ENCODE assay signal across 8 cellular contexts in the genomic region with DNA sequence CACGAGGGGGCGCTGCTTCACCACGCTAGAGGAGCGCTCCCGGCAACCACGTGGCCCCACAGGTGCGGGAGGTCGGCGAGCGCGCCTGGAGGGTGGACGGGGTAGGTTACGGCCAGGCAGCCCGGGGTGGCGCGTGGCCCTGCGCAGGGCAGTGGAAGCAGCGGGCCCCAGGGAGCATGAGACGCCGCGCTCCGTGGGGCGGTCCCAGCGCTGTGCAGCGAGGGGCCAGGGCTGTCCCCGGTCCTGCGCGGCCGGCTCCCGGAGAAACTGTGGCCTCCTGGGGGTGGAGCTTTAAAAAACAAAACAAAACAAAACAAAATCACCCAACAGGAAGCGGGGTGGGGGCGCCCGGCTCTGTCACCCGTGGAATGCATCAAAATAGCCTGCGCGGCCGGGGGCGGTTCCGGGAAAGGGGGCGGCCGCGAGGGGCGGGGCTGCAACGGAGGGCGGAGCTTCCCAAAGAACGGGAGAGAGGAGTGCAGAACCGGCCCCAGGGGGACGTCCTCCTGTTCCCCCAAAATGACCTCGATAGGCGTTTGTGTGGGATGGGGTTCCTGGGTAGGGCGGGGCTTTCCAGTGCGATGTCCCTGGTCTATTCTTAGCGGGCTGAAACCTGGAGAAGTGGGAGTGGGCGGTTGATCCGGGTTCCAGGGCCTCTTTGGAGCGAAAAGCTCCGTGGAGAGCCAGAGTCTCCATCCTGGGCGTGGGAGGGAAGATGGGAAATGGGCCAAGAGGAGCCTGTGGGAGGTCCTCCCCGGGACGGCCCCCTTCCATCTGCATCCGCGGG. TPM values are rescaled to one million over a fixed set of nuclear protein-coding genes. Genes with fewer than 3 reads are reported as not detected.
DNase-seq lines count a peak whose midpoint lies in the region; FAIRE-seq and TF ChIP-seq lines count a peak whose summit lies in the region.

No MANE protein-coding gene starts in this region.

- peak overlapping the region; percentile 72 for H3K9ac ChIP-seq in GM23248

- H3K36me3 ChIP-seq in GM23248 (ENCODE audit: low read depth) = no peaks in the 10 kb centered on the region
- peaks cover 11% of the 10 kb centered on the region for H3K36me3 ChIP-seq in neutrophil

- peak overlapping the region; percentile 81 for H2AFZ ChIP-seq in GM23248

- H3K27me3 ChIP-seq in GM23248 (replicated peaks; ENCODE audit: insufficient read depth) = no peaks in the 10 kb centered on the region
- H3K27me3 ChIP-seq in neutrophil = peaks cover 29% of the 10 kb centered on the region

- H3K4me1 ChIP-seq in GM23248 (ENCODE audit: insufficient read depth) = peaks cover 17% of the 10 kb centered on the region
- peaks cover 9 to 12% of the 10 kb centered on the region in 2 experiments for H3K4me1 ChIP-seq in neutrophil (ENCODE audit: control insufficient read depth in 1 of 2, insufficient read depth in 1 of 2, low read depth in 1 of 2, low read length in 1 of 2)

- no peaks in the 10 kb centered on the region for H3K9me3 ChIP-seq in GM23248 (ENCODE audit: low read depth)
- H3K9me3 ChIP-seq in neutrophil = no peaks in the 10 kb centered on the region

- no peaks in the 10 kb centered on the region for H3K9me2 ChIP-seq in GM23248 (ENCODE audit: insufficient read depth)

- in situ Hi-C loops in GM23248 (cut with MboI) = loop anchor here (25.0 kb wide), 1 partner anchor 474 kb away; no protein-coding TSS in a partner anchor

- H3K4me2 ChIP-seq in GM23248 (ENCODE audit: unreplicated experiment) = peak overlapping the region; percentile 81

- H3F3A ChIP-seq in GM23248 (ENCODE audit: insufficient read depth) = peaks cover 38% of the 10 kb centered on the region

- no peak for FAIRE-seq in frontal cortex (lab: Jason Lieb, UNC)

- H3K79me2 ChIP-seq in GM23248 (ENCODE audit: insufficient read depth) = no peaks in the 10 kb centered on the region

- H3K27ac ChIP-seq in GM23248 = peak overlapping the region; percentile 28
- peak overlapping the region; percentile 11 for H3K27ac ChIP-seq in neutrophil

- peak; percentile 97 for TF ChIP-seq CTCF in LNCaP clone FGC (IDR thresholded peaks at IDR 0.05; ENCODE audit: control insufficient read depth, extremely low read depth, insufficient read depth)
- TF ChIP-seq CTCF in neutrophil (IDR thresholded peaks at IDR 0.05) = no peak

- DNase-seq in Daoy (ENCODE audit: low read depth) = peak; percentile 93
- DNase-seq in GM23248 = peak; percentile 91
- peak; percentile 36 for DNase-seq in LNCaP clone FGC (ENCODE audit: low read depth)
- DNase-seq in SHP77 treated with DMSO at 0.1 percent for 48 hours (lab: John Stamatoyannopoulos, UW) = peak; percentile 57
- DNase-seq in activated naive CD4-positive, alpha-beta T cell treated with Interleukin-2 at 50 U/mL for 16 hours = peak; percentile 93
- peak; percentile 92 for DNase-seq in frontal cortex (ENCODE audit: low spot score in 2 of 2)
- DNase-seq in stromal cell of bone marrow (ENCODE audit: low read depth) = peak; percentile 63

- peak overlapping the region; percentile 73 for H3K4me3 ChIP-seq in GM23248
- H3K4me3 ChIP-seq in LNCaP clone FGC (ENCODE audit: low read depth, low read length) = peak overlapping the region; percentile 68
- peak overlapping the region; percentile 70 to 82 for H3K4me3 ChIP-seq in neutrophil (ENCODE audit: low read depth in 1 of 2, low read length in 1 of 2)

- 1 to 2% methylated on average over 58 to 59 of the region's 62 CpGs for WGBS in GM23248 (ENCODE audit: low coverage in 1 of 2, low lambda C conversion rate in 2 of 2, missing lambda C conversion rate in 2 of 2), 2 experiments

- no peaks in the 10 kb centered on the region for H4K20me1 ChIP-seq in GM23248 (ENCODE audit: insufficient read depth)

RNA-seq across cellular contexts. Expression of a gene that starts 27.3 kb away (rescaled TPM):
- 16.4 and 22.7 TPM in 2 replicates for total RNA-seq in Daoy (2014; rRNA removed; shearing (Covaris generic))
- total RNA-seq in GM23248 (2014; rRNA removed; shearing (Covaris generic)) = 33.4 and 49.7 TPM in 2 replicates
- 30.8 and 35.1 TPM in 2 replicates for polyA plus RNA-seq in GM23248 (2016; fragmentation: Nextera tagmentation; extraction: Ambion mirVana)
- total RNA-seq in frontal cortex = 16.7 TPM

RNA-seq across cellular contexts. Expression of a gene that starts 53.6 kb away (rescaled TPM):
- 20.0 and 31.0 TPM in 2 replicates for total RNA-seq in Daoy (2014; rRNA removed; shearing (Covaris generic))
- 28.6 and 43.4 TPM in 2 replicates for total RNA-seq in GM23248 (2014; rRNA removed; shearing (Covaris generic))
- polyA plus RNA-seq in GM23248 (2016; fragmentation: Nextera tagmentation; extraction: Ambion mirVana) = 13.4 and 15.2 TPM in 2 replicates
- 24.5 TPM for total RNA-seq in frontal cortex

RNA-seq across cellular contexts. Expression of a gene that starts 53.8 kb away (rescaled TPM):
- total RNA-seq in Daoy (2014; rRNA removed; shearing (Covaris generic)) = 4.9 and 5.3 TPM in 2 replicates
- total RNA-seq in GM23248 (2014; rRNA removed; shearing (Covaris generic)) = 19.9 and 24.7 TPM in 2 replicates
- polyA plus RNA-seq in GM23248 (2016; fragmentation: Nextera tagmentation; extraction: Ambion mirVana) = 8.5 and 10.4 TPM in 2 replicates
- 5.7 TPM for total RNA-seq in frontal cortex

Comparison
In these comparisons a context has a peak if more than half of its experiments do, and no peak if none do; other contexts are left out.
1. Peak in every context shown above with its lines: DNase-seq, H3K4me3 ChIP-seq and H3K27ac ChIP-seq.
2. DNase-seq: peak in every context shown above with its lines; median percentile 93 in Daoy; 93 in activated naive CD4-positive, alpha-beta T cell treated with Interleukin-2 at 50 U/mL for 16 hours; 92 in frontal cortex; 91 in GM23248; 63 in stromal cell of bone marrow; 57 in SHP77 treated with DMSO at 0.1 percent for 48 hours; 36 in LNCaP clone FGC.